ENCODE assay signal across 19 cellular contexts in the genomic region with DNA sequence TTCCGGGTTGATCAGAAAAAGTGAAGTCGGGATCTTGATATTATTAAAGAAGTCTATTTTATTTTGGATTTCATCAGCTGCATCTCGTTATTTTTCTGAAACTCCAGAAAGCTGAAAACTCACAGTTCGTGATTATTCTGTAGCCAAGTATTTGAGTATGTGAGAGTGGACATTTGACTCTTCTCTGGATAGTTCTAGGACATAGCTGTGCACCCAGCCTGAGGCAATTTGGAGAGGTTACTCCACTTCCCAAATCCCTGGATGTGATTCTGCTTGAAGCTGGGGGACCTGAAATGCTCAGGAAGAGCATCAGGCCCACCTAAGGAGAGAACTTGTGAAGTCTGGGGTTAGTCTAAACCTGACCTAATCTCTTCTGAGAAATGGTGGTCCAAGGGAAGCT.
"Had no signal": no experiment of that assay in that cellular context is flagged by ENCODE, and none has a peak within 500 bp of the region (broad histone marks: within the 10 kb centered on the region; RNA-seq: fewer than 3 reads in every experiment).

No MANE protein-coding gene starts in this region.

- H3K4me3 Mint-ChIP-seq: dendritic cell treated with granulocyte-macrophage colony-stimulating factor and Interleukin-4, amounts not matched to agents 40 ng/mL and 50 ng/mL, for 4 days; effector memory CD8-positive, alpha-beta T cell; immature natural killer cell; naive B cell; nephron had no signal

- H3K27ac ChIP-seq: cardiac muscle cell, left lung, psoas muscle, suprapubic skin, thyroid gland had no signal

- ATAC-seq: effector memory CD8-positive, alpha-beta T cell; left lung; psoas muscle had no signal

- H3K4me1 Mint-ChIP-seq: immature natural killer cell, naive B cell had no signal

- H3K4me1 ChIP-seq: left lung, psoas muscle, thyroid gland had no signal

- H3K36me3 ChIP-seq: cardiac muscle cell, left lung, suprapubic skin, thyroid gland, upper lobe of left lung had no signal

- H3K4me3 ChIP-seq: cardiac muscle cell, left lung, lung, psoas muscle, suprapubic skin, thyroid gland, upper lobe of left lung had no signal

- H3K9me3 ChIP-seq: thyroid gland had no signal

- H3K27me3 ChIP-seq: cardiac muscle cell, left lung, suprapubic skin, thyroid gland, upper lobe of left lung had no signal

- H3K36me3 Mint-ChIP-seq: immature natural killer cell, naive B cell had no signal

- H3K27me3 Mint-ChIP-seq: effector memory CD8-positive, alpha-beta T cell; naive B cell had no signal

- H3K27ac Mint-ChIP-seq: dendritic cell treated with granulocyte-macrophage colony-stimulating factor and Interleukin-4, amounts not matched to agents 40 ng/mL and 50 ng/mL, for 4 days; effector memory CD8-positive, alpha-beta T cell; immature natural killer cell; naive B cell had no signal

- DNase-seq: cerebellar nuclear complex; effector memory CD8-positive, alpha-beta T cell; immature natural killer cell; left lung; mesendoderm; naive B cell; occipital lobe; psoas muscle; retina; small intestine; stimulated activated CD4-positive, alpha-beta T cell treated with anti-CD3 and anti-CD28 coated beads, Interleukin-2, amount 100 ng/mL, for 48 hours; stimulated activated naive CD4-positive, alpha-beta T cell treated with Interleukin-2 at 50 U/mL for 16 hours; thyroid gland; upper lobe of left lung had no signal
